Comparison of ENCODE assay signal across 1 cellular context in genomic region chr11:45924036-45924915, GRCh38.
TF ChIP-seq lines count a peak whose summit lies in the region.

No MANE protein-coding gene starts in this region.

TF ChIP-seq in HepG2, 621 proteins besides CTCF, POLR2A, EP300 and RAD21:
- TF ChIP-seq ZFP41 (CRISPR knock-in tag; IDR thresholded peaks at IDR 0.05; ENCODE audit: borderline replicate concordance) (no peak), ZNF281 (CRISPR knock-in tag; IDR thresholded peaks at IDR 0.05; ENCODE audit: borderline replicate concordance) (no peak), ZBTB1 (CRISPR knock-in tag; IDR thresholded peaks at IDR 0.05; ENCODE audit: borderline replicate concordance) (no peak), MAFK (conservative IDR thresholded peaks at IDR 0.05 in 1 of 2, IDR thresholded peaks at IDR 0.05 in 1 of 2; ENCODE audit: low read length in 2 of 2) (no peak), SSRP1 (CRISPR knock-in tag; IDR thresholded peaks at IDR 0.05) (no peak), HNRNPK (IDR thresholded peaks at IDR 0.05; ENCODE audit: low read depth, low read length, poor library complexity, severe bottlenecking) (no peak), ZNF569 (CRISPR knock-in tag; IDR thresholded peaks at IDR 0.05; ENCODE audit: borderline replicate concordance) (no peak), ZNF607 (CRISPR knock-in tag; IDR thresholded peaks at IDR 0.05; ENCODE audit: borderline replicate concordance) (no peak), EEA1 (CRISPR knock-in tag; IDR thresholded peaks at IDR 0.05; ENCODE audit: borderline replicate concordance) (no peak), POLR2G (IDR thresholded peaks at IDR 0.05; ENCODE audit: low read depth, low read length) (no peak), PAF1 (CRISPR knock-in tag; IDR thresholded peaks at IDR 0.05) (no peak), GLMP (CRISPR knock-in tag; IDR thresholded peaks at IDR 0.05; ENCODE audit: borderline replicate concordance) (no peak), ZSCAN29 (CRISPR knock-in tag; conservative IDR thresholded peaks at IDR 0.05) (no peak), CENPT (CRISPR knock-in tag; IDR thresholded peaks at IDR 0.05; ENCODE audit: low read depth) (no peak), NKX3-1 (CRISPR knock-in tag; IDR thresholded peaks at IDR 0.05) (no peak), NFE2L2 (IDR thresholded peaks at IDR 0.05; ENCODE audit: low read length) (no peak), PRDM4 (CRISPR knock-in tag; IDR thresholded peaks at IDR 0.05; ENCODE audit: borderline replicate concordance) (no peak), FOXA1 (IDR thresholded peaks at IDR 0.05) (no peak), FOXA1 (CRISPR knock-in tag; IDR thresholded peaks at IDR 0.05) (no peak), ZNF431 (CRISPR knock-in tag; IDR thresholded peaks at IDR 0.05; ENCODE audit: borderline replicate concordance, low read depth) (no peak)
